ENCODE assay signal across 8 cellular contexts in the genomic region with DNA sequence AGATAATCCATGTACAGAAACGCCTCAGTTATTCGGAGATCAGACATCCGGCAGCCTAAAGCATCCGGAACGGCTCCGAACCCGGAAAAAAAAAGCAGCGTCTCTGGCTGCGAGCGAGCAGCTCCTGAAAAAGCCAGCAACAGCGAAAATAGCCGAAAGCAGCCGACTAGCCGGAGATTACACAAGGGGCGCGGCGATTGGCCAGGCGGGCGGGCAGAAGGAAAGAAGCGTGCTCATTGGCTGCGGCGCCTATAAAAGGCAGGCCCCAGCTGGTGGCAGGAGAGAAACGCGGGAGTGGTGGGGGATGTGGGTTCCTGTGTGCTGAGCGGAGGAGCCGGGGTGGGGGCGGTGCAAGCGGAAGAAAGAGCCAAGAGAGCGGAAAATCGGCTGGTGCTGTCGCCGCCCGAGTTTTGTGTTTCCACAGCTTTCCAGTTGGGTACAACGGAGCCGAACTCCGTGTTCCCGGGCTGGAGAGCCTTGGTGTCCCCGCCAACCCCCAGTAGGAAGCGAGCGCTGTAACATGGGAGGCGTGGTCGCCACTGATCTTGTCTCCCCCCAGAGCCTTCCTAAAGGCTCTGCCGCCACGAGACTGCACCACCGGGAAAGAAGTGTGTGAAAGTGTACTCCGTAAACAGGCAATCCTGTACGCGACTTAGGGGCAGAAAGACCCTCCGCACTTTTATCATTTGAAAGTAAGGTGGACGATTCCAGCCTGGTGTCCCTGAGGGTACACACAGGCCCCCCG. TPM values are rescaled to one million over a fixed set of nuclear protein-coding genes. Genes with fewer than 3 reads are reported as not detected.
DNase-seq lines count a peak whose midpoint lies in the region; ATAC-seq and TF ChIP-seq lines count a peak whose summit lies in the region.

A gene (minus strand): TSS at position 141 of the 745 bp plus-strand sequence.

- peaks cover 0 to 39% (median 19%) of the 10 kb centered on the region in 11 experiments; a peak in 14 of 22 replicates for H4K20me1 ChIP-seq in BLaER1 treated with 17β-estradiol and CSF1 and Interleukin-3, amounts not matched to agents 10 nM and 100 nM

- intact Hi-C loops in dendritic cell treated with granulocyte-macrophage colony-stimulating factor and Interleukin-4, amounts not matched to agents 40 ng/mL and 50 ng/mL, for 4 days (cut with micrococcal nuclease): loop anchor here (2.0 to 10.0 kb wide), 5 partner anchors 62 to 1203 kb away; a partner anchor contains a TSS
- intact Hi-C loops in left lung (cut with DNase I): no loop called here

- peak; percentile 91 for ATAC-seq in GM19351 (IDR thresholded peaks at IDR 0.05; ENCODE audit: unreplicated experiment)
- ATAC-seq in HG03521 (IDR thresholded peaks at IDR 0.05; ENCODE audit: unreplicated experiment): peak; percentile 95
- ATAC-seq in left lung: peak; percentile 96

- H3K36me3 Mint-ChIP-seq in dendritic cell treated with granulocyte-macrophage colony-stimulating factor and Interleukin-4, amounts not matched to agents 40 ng/mL and 50 ng/mL, for 4 days (ENCODE audit: low read depth): peaks cover 15% of the 10 kb centered on the region

- no peaks in the 10 kb centered on the region for H3K27me3 ChIP-seq in BLaER1 treated with 17β-estradiol and CSF1 and Interleukin-3, amounts not matched to agents 10 nM and 100 nM
- H3K27me3 ChIP-seq in left lung: no peaks in the 10 kb centered on the region

- no peak for TF ChIP-seq CTCF in left lung (IDR thresholded peaks at IDR 0.05)

- peaks cover 29% of the 10 kb centered on the region for H3K4me1 Mint-ChIP-seq in dendritic cell treated with granulocyte-macrophage colony-stimulating factor and Interleukin-4, amounts not matched to agents 40 ng/mL and 50 ng/mL, for 4 days (ENCODE audit: low read depth)

- peaks cover 16 to 29% (median 22%) of the 10 kb centered on the region in 10 experiments; a peak in 19 of 20 replicates for H3K4me1 ChIP-seq in BLaER1 treated with 17β-estradiol and CSF1 and Interleukin-3, amounts not matched to agents 10 nM and 100 nM
- H3K4me1 ChIP-seq in left lung: peaks cover 0 to 33% of the 10 kb centered on the region in 2 donors

- H3K4me3 Mint-ChIP-seq in dendritic cell treated with granulocyte-macrophage colony-stimulating factor and Interleukin-4, amounts not matched to agents 40 ng/mL and 50 ng/mL, for 4 days: peak within 1 kb of the TSS; percentile 87

- H3K27ac ChIP-seq in BLaER1 treated with 17β-estradiol and CSF1 and Interleukin-3, amounts not matched to agents 10 nM and 100 nM: peak within 1 kb of the TSS; percentile 72 to 93 (median 90)
- peak within 1 kb of the TSS; percentile 89 to 91 for H3K27ac ChIP-seq in left lung

- H3K27ac Mint-ChIP-seq in dendritic cell treated with granulocyte-macrophage colony-stimulating factor and Interleukin-4, amounts not matched to agents 40 ng/mL and 50 ng/mL, for 4 days: peak within 1 kb of the TSS; percentile 89

- 0 out of 22 replicates have a peak, but pooled peaks cover 0 to 4% (median 0%) of the 10 kb centered on the region in 11 experiments for H3K9me3 ChIP-seq in BLaER1 treated with 17β-estradiol and CSF1 and Interleukin-3, amounts not matched to agents 10 nM and 100 nM (replicated peaks in 1 of 11)
- H3K9me3 ChIP-seq in left lung: no peaks in the 10 kb centered on the region

- no peaks in the 10 kb centered on the region for H3K9me3 Mint-ChIP-seq in dendritic cell treated with granulocyte-macrophage colony-stimulating factor and Interleukin-4, amounts not matched to agents 40 ng/mL and 50 ng/mL, for 4 days

- DNase-seq in NCI-H748 (lab: John Stamatoyannopoulos, UW; ENCODE audit: unreplicated experiment) (peak; percentile 98), left lung (peak; percentile 97 to 99)
- peak; percentile 98 for DNase-seq in activated CD4-positive, alpha-beta T cell treated with anti-CD3 and anti-CD28 coated beads, Interleukin-2, amount 50 U/mL, for 1 hour
- peak; percentile 94 for DNase-seq in stimulated activated CD4-positive, alpha-beta T cell treated with anti-CD3 and anti-CD28 coated beads, Interleukin-2, amount 100 ng/mL, for 48 hours

- H3K9ac ChIP-seq in BLaER1 treated with 17β-estradiol and CSF1 and Interleukin-3, amounts not matched to agents 10 nM and 100 nM: peak within 1 kb of the TSS; percentile 88 to 95 (median 92)

- H3K36me3 ChIP-seq in BLaER1 treated with 17β-estradiol and CSF1 and Interleukin-3, amounts not matched to agents 10 nM and 100 nM: no peaks in the 10 kb centered on the region
- no peaks in the 10 kb centered on the region for H3K36me3 ChIP-seq in left lung

- peak within 1 kb of the TSS; percentile 89 to 97 (median 95) for H3K4me2 ChIP-seq in BLaER1 treated with 17β-estradiol and CSF1 and Interleukin-3, amounts not matched to agents 10 nM and 100 nM

- H3K27me3 Mint-ChIP-seq in dendritic cell treated with granulocyte-macrophage colony-stimulating factor and Interleukin-4, amounts not matched to agents 40 ng/mL and 50 ng/mL, for 4 days: peaks cover 8% of the 10 kb centered on the region

- peak within 1 kb of the TSS; percentile 86 to 97 (median 93) for H3K4me3 ChIP-seq in BLaER1 treated with 17β-estradiol and CSF1 and Interleukin-3, amounts not matched to agents 10 nM and 100 nM
- peak within 1 kb of the TSS; percentile 73 to 92 for H3K4me3 ChIP-seq in left lung

RNA-seq across cellular contexts. Expression of the gene that starts here (rescaled TPM):
- total RNA-seq in left lung: 10 to 100 TPM; 20.2 to 24.9 TPM

Comparison
In these comparisons a context has a peak if more than half of its experiments do, and no peak if none do; other contexts are left out.
1. Peak in every context shown above with its lines: DNase-seq, ATAC-seq, H3K4me3 ChIP-seq and H3K27ac ChIP-seq.